9 cellular contexts compared by ENCODE assay signal in genomic region chr11:32289701-32290100, GRCh38.
"Had no signal": no experiment of that assay in that cellular context is flagged by ENCODE, and none has a peak within 500 bp of the region (broad histone marks: within the 10 kb centered on the region; RNA-seq: fewer than 3 reads in every experiment).

No MANE protein-coding gene starts in this region.

- ATAC-seq: GM23338, HCT116, K562 had no signal

- H3K9me3 ChIP-seq: HAP-1 had no signal

- H3K27ac ChIP-seq: HL-60 had no signal

- H3K4me1 ChIP-seq: HAP-1 had no signal

- H3K4me2 ChIP-seq: GM23338 had no signal

- H3K4me3 ChIP-seq: GM23338, HAP-1, K562 had no signal

- DNase-seq: H7, HFFc6, IMR-90 had no signal

- H3K36me3 ChIP-seq: HAP-1 had no signal

- FAIRE-seq: H1, K562 had no signal
